ENCODE assay signal across 13 cellular contexts in genomic region chr18:49815927-49816326, GRCh38.
"Had no signal": no experiment of that assay in that cellular context is flagged by ENCODE, and none has a peak within 500 bp of the region (broad histone marks: within the 10 kb centered on the region; RNA-seq: fewer than 3 reads in every experiment).

No MANE protein-coding gene starts in this region.

- H3K9me3 Mint-ChIP-seq: mesothelial cell of epicardium, neural crest cell had no signal

- H3K36me3 ChIP-seq: left lung, prostate gland, right atrium auricular region, stomach had no signal

- H3K27ac Mint-ChIP-seq: mesothelial cell of epicardium had no signal

- ATAC-seq: left lung had no signal

- H3K4me3 ChIP-seq: left lung, prostate gland, right atrium auricular region, SK-N-MC, stomach had no signal

- H3K9me3 ChIP-seq: left lung, prostate gland, right atrium auricular region, stomach had no signal

- H3K27ac ChIP-seq: left lung, prostate gland, right atrium auricular region, SK-N-MC, stomach had no signal

- DNase-seq: activated CD8-positive, alpha-beta memory T cell treated with anti-CD3 and anti-CD28 coated beads, Interleukin-2, amount 50 U/mL, for 4 hours; activated T-cell treated with anti-CD3 and anti-CD28 coated beads, Interleukin-2, amount 50 U/mL, for 48 hours; anterior cingulate cortex; caudate nucleus; hypothalamus; left lung; stomach; trophoblast cell had no signal
